ENCODE assay signal across 15 cellular contexts in the genomic region with DNA sequence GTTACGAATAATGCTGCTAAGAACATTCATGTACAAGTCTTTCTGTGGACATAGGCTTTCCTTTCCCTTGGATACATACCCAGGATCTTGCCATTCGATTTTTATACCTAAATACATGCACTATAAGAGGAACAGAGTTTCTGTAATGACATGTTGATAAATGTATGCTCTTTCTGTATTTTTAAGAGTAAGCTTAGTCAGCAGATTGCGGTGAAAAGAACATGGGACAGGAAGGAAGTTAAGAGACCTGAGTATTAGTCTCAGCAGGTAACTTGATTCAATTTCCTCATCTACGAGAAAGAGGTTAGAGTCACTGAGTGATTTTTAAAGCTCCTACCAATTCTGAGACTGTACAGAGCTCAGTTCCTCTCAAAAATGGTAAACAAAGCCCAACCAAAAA. TPM values are rescaled to one million over a fixed set of nuclear protein-coding genes. Genes with fewer than 3 reads are reported as not detected.
DNase-seq lines count a peak whose midpoint lies in the region; ATAC-seq and TF ChIP-seq lines count a peak whose summit lies in the region.
"Had no signal": no experiment of that assay in that cellular context is flagged by ENCODE, and none has a peak within 500 bp of the region (broad histone marks: within the 10 kb centered on the region; RNA-seq: fewer than 3 reads in every experiment).

No MANE protein-coding gene starts in this region.

- H3K4me1 ChIP-seq in BLaER1 treated with 17β-estradiol and CSF1 and Interleukin-3, amounts not matched to agents 10 nM and 100 nM = peaks cover 20 to 28% (median 25%) of the 10 kb centered on the region in 10 experiments
- H3K4me1 ChIP-seq in right cardiac atrium (ENCODE audit: control insufficient read depth, insufficient read depth, low read length) = no peaks in the 10 kb centered on the region
- H3K4me1 ChIP-seq: colonic mucosa, parathyroid adenoma had no signal

- H3K4me2 ChIP-seq in BLaER1 treated with 17β-estradiol and CSF1 and Interleukin-3, amounts not matched to agents 10 nM and 100 nM = peak overlapping the region in 10 of 11 experiments; percentile 2 to 89 (median 80); a peak in 12 of 22 replicates

- no peak overlapping the region for H3K4me3 ChIP-seq in BLaER1 treated with 17β-estradiol and CSF1 and Interleukin-3, amounts not matched to agents 10 nM and 100 nM
- H3K4me3 ChIP-seq in GM12865 (ENCODE audit: low read depth, low read length) = no peak overlapping the region
- no peak overlapping the region for H3K4me3 ChIP-seq in epithelial cell of esophagus (ENCODE audit: low read length)
- no peak overlapping the region for H3K4me3 ChIP-seq in right cardiac atrium (ENCODE audit: low read length)
- H3K4me3 ChIP-seq: BLaER1, colonic mucosa had no signal

- peak; percentile 57 for DNase-seq in GM12865 (ENCODE audit: low read depth)
- no peak for DNase-seq in activated B cell treated with CpG ODN at 0.5 μM for 24 hours
- DNase-seq in epithelial cell of esophagus (ENCODE audit: low read depth) = peak; percentile 35
- no peak for DNase-seq in right cardiac atrium
- DNase-seq in GM19238 (ENCODE audit: insufficient read length, low spot score) = no peak
- DNase-seq: amygdala, colonic mucosa, erythroblast, head of caudate nucleus, midbrain had no signal

- H3K27me3 Mint-ChIP-seq in activated B cell treated with CpG ODN at 0.5 μM for 24 hours = no peaks in the 10 kb centered on the region

- peaks cover 36% of the 10 kb centered on the region for H3K4me1 Mint-ChIP-seq in activated B cell treated with CpG ODN at 0.5 μM for 24 hours

- H3K36me3 Mint-ChIP-seq in activated B cell treated with CpG ODN at 0.5 μM for 24 hours (ENCODE audit: low read depth) = peaks cover 10% of the 10 kb centered on the region

- peak overlapping the region; percentile 13 for H3K27ac Mint-ChIP-seq in activated B cell treated with CpG ODN at 0.5 μM for 24 hours

- POLR2A ChIA-PET in activated B cell treated with CpG ODN at 0.5 μM for 24 hours (lab: Charles Lee) = interaction anchor here (0.6 to 1.9 kb wide), 3 partner anchors 130 to 161 kb away, joined by 4 to 7 read pairs (median 6); no protein-coding TSS in a partner anchor

- WGBS in right cardiac atrium = 84% methylated on average over 4 of the region's 4 CpGs

- H3K27ac ChIP-seq in BLaER1 treated with 17β-estradiol and CSF1 and Interleukin-3, amounts not matched to agents 10 nM and 100 nM = no peak overlapping the region
- H3K27ac ChIP-seq in right cardiac atrium (ENCODE audit: low read length) = no peak overlapping the region
- H3K27ac ChIP-seq: BLaER1, colonic mucosa, parathyroid adenoma had no signal

- H3K27me3 ChIP-seq in BLaER1 treated with 17β-estradiol and CSF1 and Interleukin-3, amounts not matched to agents 10 nM and 100 nM = no peaks in the 10 kb centered on the region
- H3K27me3 ChIP-seq in right cardiac atrium (ENCODE audit: control insufficient read depth, insufficient read depth) = no peaks in the 10 kb centered on the region
- H3K27me3 ChIP-seq: BLaER1, colonic mucosa had no signal

- no peak overlapping the region for H3K9ac ChIP-seq in BLaER1 treated with 17β-estradiol and CSF1 and Interleukin-3, amounts not matched to agents 10 nM and 100 nM
- H3K9ac ChIP-seq: BLaER1, parathyroid adenoma had no signal

- no peak for TF ChIP-seq CTCF in GM12865 (IDR thresholded peaks at IDR 0.05; ENCODE audit: insufficient read depth, low read depth, low read length, missing control alignments)
- TF ChIP-seq CTCF in activated B cell treated with CpG ODN at 0.5 μM for 24 hours (IDR thresholded peaks at IDR 0.05) = no peak
- TF ChIP-seq CTCF in epithelial cell of esophagus (IDR thresholded peaks at IDR 0.05; ENCODE audit: insufficient read depth, low read depth, low read length, missing control alignments) = no peak

- H4K20me1 ChIP-seq in BLaER1 treated with 17β-estradiol and CSF1 and Interleukin-3, amounts not matched to agents 10 nM and 100 nM = peaks cover 1 to 16% (median 10%) of the 10 kb centered on the region in 11 experiments; a peak in 16 of 22 replicates

- no peaks in the 10 kb centered on the region for H3K9me3 ChIP-seq in BLaER1 treated with 17β-estradiol and CSF1 and Interleukin-3, amounts not matched to agents 10 nM and 100 nM (replicated peaks in 1 of 11)
- H3K9me3 ChIP-seq in right cardiac atrium (ENCODE audit: control insufficient read depth, low read length) = no peaks in the 10 kb centered on the region
- H3K9me3 ChIP-seq: BLaER1, colonic mucosa had no signal

- no peaks in the 10 kb centered on the region for H3K9me3 Mint-ChIP-seq in activated B cell treated with CpG ODN at 0.5 μM for 24 hours

- ATAC-seq in activated B cell treated with CpG ODN at 0.5 μM for 24 hours (ENCODE audit: low read depth) = no peak
- no peak for ATAC-seq in GM19023 (IDR thresholded peaks at IDR 0.05; ENCODE audit: unreplicated experiment)
- no peak for ATAC-seq in right cardiac atrium
- ATAC-seq: Right ventricle myocardium inferior had no signal

- intact Hi-C loops in activated B cell treated with CpG ODN at 0.5 μM for 24 hours (cut with micrococcal nuclease) = loop anchor here (5.0 to 10.0 kb wide), 3 partner anchors 522 to 1394 kb away; a partner anchor contains a TSS
- intact Hi-C loops in right cardiac atrium (cut with DNase I) = loop anchor here in 1 of 4 donors (5.0 kb wide), 1 partner anchor 191 kb away; no protein-coding TSS in a partner anchor

- no peak overlapping the region for H3K4me3 Mint-ChIP-seq in activated B cell treated with CpG ODN at 0.5 μM for 24 hours

- CTCF ChIA-PET in activated B cell treated with CpG ODN at 0.5 μM for 24 hours (lab: Charles Lee) = no interaction called here

- H3K36me3 ChIP-seq in BLaER1 treated with 17β-estradiol and CSF1 and Interleukin-3, amounts not matched to agents 10 nM and 100 nM = no peaks in the 10 kb centered on the region
- H3K36me3 ChIP-seq: BLaER1, colonic mucosa had no signal

RNA-seq across cellular contexts. Expression of a gene that starts 2.6 kb away (rescaled TPM):
- 123 and 125 TPM in 2 replicates for total RNA-seq in activated B cell treated with CpG ODN at 0.5 μM for 24 hours
- 10 to 100 TPM; 32.6 to 35.3 (median 33.2) TPM for total RNA-seq in right cardiac atrium
- 7.3 TPM for polyA plus RNA-seq in right cardiac atrium

Comparison
In these comparisons a context has a peak if more than half of its experiments do, and no peak if none do; other contexts are left out.
1. DNase-seq: peak in GM12865 (single experiment) and epithelial cell of esophagus (single experiment); none in activated B cell treated with CpG ODN at 0.5 μM for 24 hours (single experiment), right cardiac atrium (0 of 3) and GM19238 (single experiment).